Comparison of ENCODE assay signal across 24 cellular contexts in genomic region chr6:130787726-130788500, GRCh38. TPM values are rescaled to one million over a fixed set of nuclear protein-coding genes. Genes with fewer than 3 reads are reported as not detected.
"Had no signal": no experiment of that assay in that cellular context is flagged by ENCODE, and none has a peak within 500 bp of the region (broad histone marks: within the 10 kb centered on the region; RNA-seq: fewer than 3 reads in every experiment).

No MANE protein-coding gene starts in this region.

- H3K9me3 ChIP-seq: esophagus muscularis mucosa, gastroesophageal sphincter, left lung, sigmoid colon, thyroid gland had no signal

- H3K79me2 ChIP-seq: parathyroid adenoma had no signal

- H3K9ac ChIP-seq: parathyroid adenoma had no signal

- H3K27ac Mint-ChIP-seq: activated naive CD4-positive, alpha-beta T cell treated with anti-CD3 and anti-CD28 coated beads, Interleukin-2, amount 50 U/mL, for 72 hours; dendritic cell treated with granulocyte-macrophage colony-stimulating factor and Interleukin-4, amounts not matched to agents 40 ng/mL and 50 ng/mL, for 4 days; mesothelial cell of epicardium; natural killer cell treated with Interleukin-12 subunit alpha and Interleukin-12 subunit beta and Interleukin-15 and Interleukin-18, amount 100 ng/mL, for 72 hours had no signal

- FAIRE-seq: endothelial cell of umbilical vein, kidney, urothelium cell line had no signal

- H3K36me3 Mint-ChIP-seq: mesothelial cell of epicardium; natural killer cell treated with Interleukin-12 subunit alpha and Interleukin-12 subunit beta and Interleukin-15 and Interleukin-18, amount 100 ng/mL, for 72 hours had no signal

- H3K27ac ChIP-seq: esophagus muscularis mucosa, gastroesophageal sphincter, heart left ventricle, left lung, parathyroid adenoma, sigmoid colon, thyroid gland had no signal

- H3K9me3 Mint-ChIP-seq: dendritic cell treated with granulocyte-macrophage colony-stimulating factor and Interleukin-4, amounts not matched to agents 40 ng/mL and 50 ng/mL, for 4 days; natural killer cell treated with Interleukin-12 subunit alpha and Interleukin-12 subunit beta and Interleukin-15 and Interleukin-18, amount 100 ng/mL, for 72 hours had no signal

- H3K4me1 ChIP-seq: esophagus muscularis mucosa, heart left ventricle, left lung, parathyroid adenoma had no signal

- ATAC-seq: activated naive CD4-positive, alpha-beta T cell treated with anti-CD3 and anti-CD28 coated beads, Interleukin-2, amount 50 U/mL, for 72 hours; gastroesophageal sphincter; heart left ventricle; left lung; natural killer cell treated with Interleukin-12 subunit alpha and Interleukin-12 subunit beta and Interleukin-15 and Interleukin-18, amount 100 ng/mL, for 72 hours had no signal

- H3K27me3 ChIP-seq: esophagus muscularis mucosa, gastroesophageal sphincter, heart left ventricle, left lung, sigmoid colon, thyroid gland had no signal

- H3K4me3 ChIP-seq: esophagus muscularis mucosa, gastroesophageal sphincter, heart left ventricle, left lung, sigmoid colon, thyroid gland had no signal

- DNase-seq: activated CD4-positive, alpha-beta T cell treated with anti-CD3 and anti-CD28 coated beads, Interleukin-2, amount 50 U/mL, for 4 hours; activated CD4-positive, CD25-positive, alpha-beta regulatory T cell treated with anti-CD3 and anti-CD28 coated beads, Interleukin-2, amount 50 U/mL, for 72 hours; activated gamma-delta T cell treated with Interleukin-2 at 50 U/mL for 16 hours; amniotic stem cell; effector CD8-positive, alpha-beta T cell; heart left ventricle; kidney; left lung; sigmoid colon; stimulated activated CD4-positive, alpha-beta T cell treated with anti-CD3 and anti-CD28 coated beads, Interleukin-4, amount 100 ng/mL, for 4 hours; stimulated activated naive CD4-positive, alpha-beta T cell; thyroid gland had no signal

- H3K36me3 ChIP-seq: esophagus muscularis mucosa, gastroesophageal sphincter, heart left ventricle, left lung, sigmoid colon, thyroid gland had no signal

- H2AFZ ChIP-seq: parathyroid adenoma had no signal

- H3K4me3 Mint-ChIP-seq: dendritic cell treated with granulocyte-macrophage colony-stimulating factor and Interleukin-4, amounts not matched to agents 40 ng/mL and 50 ng/mL, for 4 days; mesothelial cell of epicardium; natural killer cell treated with Interleukin-12 subunit alpha and Interleukin-12 subunit beta and Interleukin-15 and Interleukin-18, amount 100 ng/mL, for 72 hours had no signal

- H3K27me3 Mint-ChIP-seq: dendritic cell treated with granulocyte-macrophage colony-stimulating factor and Interleukin-4, amounts not matched to agents 40 ng/mL and 50 ng/mL, for 4 days had no signal

RNA-seq across cellular contexts. Expression of gene SMLR1, which starts 39.3 kb away (rescaled TPM):
- total RNA-seq: activated CD8-positive, alpha-beta memory T cell treated with anti-CD3 and anti-CD28 coated beads for 36 hours; activated naive CD4-positive, alpha-beta T cell treated with anti-CD3 and anti-CD28 coated beads, Interleukin-2, amount 50 U/mL, for 72 hours; chondrocyte; endothelial cell of umbilical vein; esophagus muscularis mucosa; gastroesophageal sphincter; heart left ventricle; left lung; lung microvascular endothelial cell; mesothelial cell of epicardium; natural killer cell treated with Interleukin-12 subunit alpha and Interleukin-12 subunit beta and Interleukin-15 and Interleukin-18, amount 100 ng/mL, for 72 hours; sigmoid colon; thyroid gland had no signal
- polyA plus RNA-seq: endothelial cell of umbilical vein, heart left ventricle, sigmoid colon had no signal
